8 cellular contexts compared by ENCODE assay signal in the genomic region with DNA sequence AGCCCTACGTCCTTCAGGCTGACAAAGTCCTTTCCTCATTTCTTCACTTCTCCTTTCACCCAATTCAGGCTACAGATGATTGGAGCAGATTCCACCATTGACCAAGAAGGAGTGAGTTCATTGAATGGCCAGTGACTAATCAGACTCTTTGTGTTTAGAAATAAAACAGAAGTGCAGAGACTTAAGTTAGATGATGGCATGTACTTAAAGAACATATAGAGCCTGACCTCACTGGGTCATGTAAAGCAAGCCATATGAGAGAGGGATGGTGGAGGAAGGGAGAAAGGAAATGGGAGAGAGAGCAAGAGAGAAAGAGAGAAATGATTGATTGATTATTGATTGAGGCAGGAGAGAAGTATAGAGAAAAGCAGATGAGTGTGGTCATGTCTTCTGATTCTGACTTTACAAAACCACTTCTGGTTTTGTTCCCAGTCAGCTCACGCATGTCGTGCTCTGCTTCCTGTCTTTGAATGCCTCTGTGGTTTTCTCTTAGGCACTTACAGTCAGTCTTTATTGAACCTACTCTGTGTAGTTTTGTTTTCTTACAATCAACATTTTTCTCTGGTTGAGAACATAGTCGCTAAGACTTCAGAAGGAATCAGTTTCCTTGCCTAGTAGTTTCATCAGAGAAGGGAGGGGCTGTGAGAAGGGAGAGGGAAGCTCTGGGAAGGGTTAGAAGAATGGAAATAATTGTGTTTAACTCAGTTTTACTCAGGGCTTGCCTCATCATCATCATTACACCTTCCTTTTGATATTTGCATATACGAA.
DNase-seq lines count a peak whose midpoint lies in the region; ATAC-seq and TF ChIP-seq lines count a peak whose summit lies in the region.

No MANE protein-coding gene starts in this region.

- no peak overlapping the region for H3K4me3 ChIP-seq in fibroblast of pulmonary artery (replicated peaks; ENCODE audit: low read depth, low read length)

- TF ChIP-seq CTCF in fibroblast of pulmonary artery (IDR thresholded peaks at IDR 0.05; ENCODE audit: low read length, missing control alignments) = no peak

- POLR2A ChIA-PET in activated CD4-positive, alpha-beta memory T cell treated with anti-CD3 and anti-CD28 coated beads, Interleukin-2, amount 10 ng/mL, durations not matched to agents 7 days and 5 days (lab: Charles Lee) = interaction anchor here (1.0 to 5.2 kb wide), 9 partner anchors 16 to 305 kb away, joined by 3 to 85 read pairs (median 10); a partner anchor contains a TSS

- no peaks in the 10 kb centered on the region for H3K9me3 Mint-ChIP-seq in activated CD4-positive, alpha-beta memory T cell treated with anti-CD3 and anti-CD28 coated beads, Interleukin-2, amount 10 ng/mL, durations not matched to agents 7 days and 5 days

- peak overlapping the region; percentile 99 for H3K27ac Mint-ChIP-seq in activated CD4-positive, alpha-beta memory T cell treated with anti-CD3 and anti-CD28 coated beads, Interleukin-2, amount 10 ng/mL, durations not matched to agents 7 days and 5 days

- H3K27me3 Mint-ChIP-seq in activated CD4-positive, alpha-beta memory T cell treated with anti-CD3 and anti-CD28 coated beads, Interleukin-2, amount 10 ng/mL, durations not matched to agents 7 days and 5 days = no peaks in the 10 kb centered on the region

- DNase-seq in Ammon's horn (ENCODE audit: low spot score) (peak; percentile 51), fibroblast of pulmonary artery (ENCODE audit: low read depth) (peak; percentile 75), COLO668 (lab: John Stamatoyannopoulos, UW; ENCODE audit: unreplicated experiment) (no peak), DMS114 treated with DMSO at 0.1 percent for 48 hours (lab: John Stamatoyannopoulos, UW; ENCODE audit: unreplicated experiment) (no peak)
- DNase-seq in activated CD4-positive, alpha-beta memory T cell treated with anti-CD3 and anti-CD28 coated beads, Interleukin-2, amount 10 ng/mL, durations not matched to agents 7 days and 5 days = peak; percentile 79
- DNase-seq in stimulated activated CD4-positive, alpha-beta T cell treated with anti-CD3 and anti-CD28 coated beads, Interleukin-15, amount 100 ng/mL, for 24 hours = peak; percentile 67

- peaks cover 50% of the 10 kb centered on the region for H3K4me1 Mint-ChIP-seq in activated CD4-positive, alpha-beta memory T cell treated with anti-CD3 and anti-CD28 coated beads, Interleukin-2, amount 10 ng/mL, durations not matched to agents 7 days and 5 days

- H3K36me3 Mint-ChIP-seq in activated CD4-positive, alpha-beta memory T cell treated with anti-CD3 and anti-CD28 coated beads, Interleukin-2, amount 10 ng/mL, durations not matched to agents 7 days and 5 days (ENCODE audit: low read depth) = peaks cover 7% of the 10 kb centered on the region

- H3K4me3 Mint-ChIP-seq in activated CD4-positive, alpha-beta memory T cell treated with anti-CD3 and anti-CD28 coated beads, Interleukin-2, amount 10 ng/mL, durations not matched to agents 7 days and 5 days = peak overlapping the region; percentile 49

- CTCF ChIA-PET in activated CD4-positive, alpha-beta memory T cell treated with anti-CD3 and anti-CD28 coated beads, Interleukin-2, amount 10 ng/mL, durations not matched to agents 7 days and 5 days (lab: Charles Lee) = interaction anchor here (2.2 to 2.3 kb wide), 2 partner anchors 39 to 145 kb away, joined by 7 to 9 read pairs; no protein-coding TSS in a partner anchor

- ATAC-seq in GM19397 (IDR thresholded peaks at IDR 0.05; ENCODE audit: unreplicated experiment) = peak; percentile 99
- peak; percentile 98 for ATAC-seq in HG03520 (IDR thresholded peaks at IDR 0.05; ENCODE audit: unreplicated experiment)

Comparison
In these comparisons a context has a peak if more than half of its experiments do, and no peak if none do; other contexts are left out.
1. DNase-seq: peak in Ammon's horn (single experiment), activated CD4-positive, alpha-beta memory T cell treated with anti-CD3 and anti-CD28 coated beads, Interleukin-2, amount 10 ng/mL, durations not matched to agents 7 days and 5 days (single experiment), fibroblast of pulmonary artery (single experiment) and stimulated activated CD4-positive, alpha-beta T cell treated with anti-CD3 and anti-CD28 coated beads, Interleukin-15, amount 100 ng/mL, for 24 hours (single experiment); none in COLO668 (single experiment) and DMS114 treated with DMSO at 0.1 percent for 48 hours (single experiment).